ENCODE assay signal across 8 cellular contexts in the genomic region with DNA sequence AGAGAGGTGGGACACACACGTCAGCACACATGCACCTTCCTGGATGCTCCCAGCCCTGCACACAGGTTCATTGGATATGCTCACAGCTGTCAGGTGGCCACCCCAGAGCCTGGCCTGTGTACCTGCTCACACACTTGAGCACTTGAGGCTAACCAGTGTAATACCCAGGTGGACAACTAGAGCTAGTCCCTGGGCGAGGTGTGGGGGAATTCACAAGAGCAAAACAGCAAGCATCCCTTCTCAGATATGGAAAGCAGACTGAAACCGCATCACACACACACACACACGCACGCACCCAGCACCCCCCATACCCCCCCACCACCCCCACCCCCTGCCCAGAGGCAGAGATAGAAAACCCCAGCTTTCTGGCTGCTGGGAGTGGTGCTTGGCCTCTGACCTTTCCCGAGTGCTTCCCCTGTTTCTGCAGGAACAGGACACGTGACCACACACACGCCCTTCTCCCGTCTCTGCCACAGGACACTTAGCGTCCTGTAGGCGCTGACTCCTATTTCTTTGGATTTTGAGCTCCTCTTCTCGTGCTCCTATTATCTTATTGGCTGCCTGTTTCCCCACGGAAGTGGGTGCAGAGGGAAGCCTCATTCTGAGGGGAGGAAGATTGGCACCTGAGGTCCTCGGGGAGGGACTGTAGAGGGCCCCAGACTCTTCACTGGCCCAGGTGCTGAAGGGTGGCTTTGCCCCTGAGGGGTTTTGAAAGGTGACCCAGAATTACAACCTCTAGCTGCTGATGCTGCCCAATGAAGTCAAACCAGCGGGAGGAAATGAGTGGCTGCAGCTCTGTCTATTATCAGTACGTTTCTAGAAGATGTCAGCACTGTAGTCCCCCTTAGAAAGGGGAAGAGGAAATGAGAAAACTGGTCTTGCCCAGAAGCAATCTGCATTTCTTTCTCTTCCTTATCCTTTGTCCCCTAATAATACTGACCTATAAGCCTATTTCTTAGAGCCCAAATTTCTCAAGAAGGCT.
A peak's percentile ranks its signal among the peaks of the same experiment; 100 is the strongest.
DNase-seq lines count a peak whose midpoint lies in the region; ATAC-seq, FAIRE-seq and TF ChIP-seq lines count a peak whose summit lies in the region.
"Had no signal": no experiment of that assay in that cellular context is flagged by ENCODE, and none has a peak within 500 bp of the region (broad histone marks: within the 10 kb centered on the region; RNA-seq: fewer than 3 reads in every experiment).

No MANE protein-coding gene starts in this region.

- H3K4me1 Mint-ChIP-seq in activated B cell treated with CpG ODN at 0.5 μM for 24 hours (peaks cover 66% of the 10 kb centered on the region), progenitor cell of endocrine pancreas (ENCODE audit: low read depth) (peaks cover 10% of the 10 kb centered on the region)

- H3K4me1 ChIP-seq in SK-N-SH (ENCODE audit: control insufficient read depth in 1 of 2, insufficient read depth in 2 of 2, low read depth in 1 of 2, low read length in 1 of 2) = peaks cover 2 to 4% of the 10 kb centered on the region in 2 experiments; a peak in 2 of 4 replicates

- H3F3A ChIP-seq in SK-N-SH (replicated peaks; ENCODE audit: insufficient read depth) = no peaks in the 10 kb centered on the region

- H3K27me3 Mint-ChIP-seq in activated B cell treated with CpG ODN at 0.5 μM for 24 hours (no peaks in the 10 kb centered on the region), progenitor cell of endocrine pancreas (no peaks in the 10 kb centered on the region)

- intact Hi-C loops in activated B cell treated with CpG ODN at 0.5 μM for 24 hours (cut with micrococcal nuclease) = loop anchor here (1.0 to 5.0 kb wide), 10 partner anchors 11 to 1262 kb away; a partner anchor contains a TSS

- H3K36me3 ChIP-seq in SK-N-SH (replicated peaks in 1 of 2; ENCODE audit: control insufficient read depth in 1 of 2, insufficient read depth in 2 of 2, low read length in 1 of 2) = no peaks in the 10 kb centered on the region

- no peaks in the 10 kb centered on the region for H3K9me2 ChIP-seq in SK-N-SH

- no peak for TF ChIP-seq RAD21 in SK-N-SH (IDR thresholded peaks at IDR 0.05; ENCODE audit: low read length)

- H3K27ac ChIP-seq in SK-N-SH (ENCODE audit: low read depth in 2 of 2, low read length in 1 of 2) = no peak overlapping the region
- H3K27ac ChIP-seq: epithelial cell of prostate had no signal

- no peak overlapping the region for H3K4me2 ChIP-seq in SK-N-SH

- H3K9me3 Mint-ChIP-seq in activated B cell treated with CpG ODN at 0.5 μM for 24 hours = no peaks in the 10 kb centered on the region
- no peaks in the 10 kb centered on the region for H3K9me3 Mint-ChIP-seq in progenitor cell of endocrine pancreas (ENCODE audit: low read depth)

- no peaks in the 10 kb centered on the region for H3K27me3 ChIP-seq in SK-N-SH (ENCODE audit: insufficient read depth)

- TF ChIP-seq EP300 in SK-N-SH (IDR thresholded peaks at IDR 0.05; ENCODE audit: borderline replicate concordance in 1 of 2, low read depth in 1 of 2, low read length in 1 of 2) = no peak

- H4K20me1 ChIP-seq in SK-N-SH (ENCODE audit: insufficient read depth) = no peaks in the 10 kb centered on the region

- H2AFZ ChIP-seq in SK-N-SH (ENCODE audit: low read depth) = no peak overlapping the region

- H3K27ac Mint-ChIP-seq in activated B cell treated with CpG ODN at 0.5 μM for 24 hours (peak overlapping the region; percentile 97), progenitor cell of endocrine pancreas (peak overlapping the region; percentile 21)

- ATAC-seq in GM19351 (IDR thresholded peaks at IDR 0.05; ENCODE audit: unreplicated experiment) (peak; percentile 54), HG03045 (IDR thresholded peaks at IDR 0.05; ENCODE audit: unreplicated experiment) (peak; percentile 55), activated B cell treated with CpG ODN at 0.5 μM for 24 hours (ENCODE audit: low read depth) (peak; percentile 71)

- CTCF ChIA-PET in activated B cell treated with CpG ODN at 0.5 μM for 24 hours (lab: Charles Lee) (interaction anchor here (1.0 to 2.9 kb wide), 6 partner anchors 9 to 243 kb away, joined by 3 to 11 read pairs (median 4); no protein-coding TSS in a partner anchor), SK-N-SH (lab: Yijun Ruan, JAX) (interaction anchor here (0.9 to 2.4 kb wide), 6 partner anchors 9 to 495 kb away, joined by 3 to 15 read pairs (median 4); no protein-coding TSS in a partner anchor)

- H3K79me2 ChIP-seq in SK-N-SH (ENCODE audit: insufficient read depth) = no peaks in the 10 kb centered on the region

- H3K9ac ChIP-seq in SK-N-SH = no peak overlapping the region

- no peaks in the 10 kb centered on the region for H3K9me3 ChIP-seq in SK-N-SH

- TF ChIP-seq CTCF in activated B cell treated with CpG ODN at 0.5 μM for 24 hours (IDR thresholded peaks at IDR 0.05) (no peak), progenitor cell of endocrine pancreas (IDR thresholded peaks at IDR 0.05; ENCODE audit: unreplicated experiment) (no peak), SK-N-SH (IDR thresholded peaks at IDR 0.05) (no peak)

- 90% methylated on average over 12 of the region's 16 CpGs for WGBS in SK-N-SH (ENCODE audit: low lambda C conversion rate)

- DNase-seq in activated B cell treated with CpG ODN at 0.5 μM for 24 hours (peak; percentile 52), progenitor cell of endocrine pancreas (ENCODE audit: low spot score, unreplicated experiment) (no peak), HTR-8/SVneo (ENCODE audit: insufficient read length, low spot score) (no peak), SK-N-SH (no peak), RCC 7860 (ENCODE audit: low spot score) (no peak)

- H3K36me3 Mint-ChIP-seq in activated B cell treated with CpG ODN at 0.5 μM for 24 hours (ENCODE audit: low read depth) = peaks cover 2% of the 10 kb centered on the region
- H3K36me3 Mint-ChIP-seq in progenitor cell of endocrine pancreas (ENCODE audit: insufficient read depth) = no peaks in the 10 kb centered on the region

- H3K4me3 ChIP-seq in SK-N-SH (ENCODE audit: low read depth in 2 of 2, low read length in 1 of 2) = no peak overlapping the region

- peak overlapping the region; percentile 74 for H3K4me3 Mint-ChIP-seq in activated B cell treated with CpG ODN at 0.5 μM for 24 hours
- H3K4me3 Mint-ChIP-seq in progenitor cell of endocrine pancreas (ENCODE audit: low read depth) = no peak overlapping the region

- POLR2A ChIA-PET in activated B cell treated with CpG ODN at 0.5 μM for 24 hours (lab: Charles Lee) = interaction anchor here (0.6 to 4.5 kb wide), 46 partner anchors 8 to 1011 kb away, joined by 3 to 92 read pairs (median 6); a partner anchor contains a TSS
- POLR2A ChIA-PET in SK-N-SH (lab: Yijun Ruan, JAX) = no interaction called here

- FAIRE-seq in HTR-8/SVneo (lab: Jason Lieb, UNC) (no peak), RCC 7860 (lab: Jason Lieb, UNC) (no peak)

TF ChIP-seq in SK-N-SH, 30 proteins besides CTCF, POLR2A, EP300 and RAD21 (continues in another document):
- no peak for TF ChIP-seq FOXJ3 (CRISPR knock-in tag; IDR thresholded peaks at IDR 0.05)
- TF ChIP-seq JUND (IDR thresholded peaks at IDR 0.05) = no peak
- no peak for TF ChIP-seq TAF1 (IDR thresholded peaks at IDR 0.05; ENCODE audit: borderline replicate concordance, low read depth, low read length)
- no peak for TF ChIP-seq NFIC (IDR thresholded peaks at IDR 0.05; ENCODE audit: borderline replicate concordance)
- no peak for TF ChIP-seq EZH2phosphoT487 (IDR thresholded peaks at IDR 0.05; ENCODE audit: borderline replicate concordance, low read depth)
- TF ChIP-seq RFX5 (IDR thresholded peaks at IDR 0.05; ENCODE audit: low read length) = no peak
- TF ChIP-seq, protein P1, sequence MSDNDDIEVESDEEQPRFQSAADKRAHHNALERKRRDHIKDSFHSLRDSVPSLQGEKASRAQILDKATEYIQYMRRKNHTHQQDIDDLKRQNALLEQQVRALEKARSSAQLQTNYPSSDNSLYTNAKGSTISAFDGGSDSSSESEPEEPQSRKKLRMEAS (IDR thresholded peaks at IDR 0.05; ENCODE audit: low read depth) = no peak
- TF ChIP-seq POLR2AphosphoS5 (IDR thresholded peaks at IDR 0.05; ENCODE audit: low read depth, low read length) = no peak
- TF ChIP-seq GABPA (IDR thresholded peaks at IDR 0.05; ENCODE audit: low read depth) = no peak
- no peak for TF ChIP-seq SMC3 (IDR thresholded peaks at IDR 0.05; ENCODE audit: low read depth, low read length)
- no peak for TF ChIP-seq RCOR1 (IDR thresholded peaks at IDR 0.05; ENCODE audit: low read length)
- TF ChIP-seq CHD2 (IDR thresholded peaks at IDR 0.05; ENCODE audit: low read length, partially characterized antibody) = no peak
- no peak for TF ChIP-seq MXI1 (IDR thresholded peaks at IDR 0.05; ENCODE audit: low read depth, low read length)
- no peak for TF ChIP-seq FOXM1 (IDR thresholded peaks at IDR 0.05; ENCODE audit: low read depth)
- TF ChIP-seq FOSL2 (IDR thresholded peaks at IDR 0.05; ENCODE audit: borderline replicate concordance, low read depth) = no peak
- TF ChIP-seq, protein P2, sequence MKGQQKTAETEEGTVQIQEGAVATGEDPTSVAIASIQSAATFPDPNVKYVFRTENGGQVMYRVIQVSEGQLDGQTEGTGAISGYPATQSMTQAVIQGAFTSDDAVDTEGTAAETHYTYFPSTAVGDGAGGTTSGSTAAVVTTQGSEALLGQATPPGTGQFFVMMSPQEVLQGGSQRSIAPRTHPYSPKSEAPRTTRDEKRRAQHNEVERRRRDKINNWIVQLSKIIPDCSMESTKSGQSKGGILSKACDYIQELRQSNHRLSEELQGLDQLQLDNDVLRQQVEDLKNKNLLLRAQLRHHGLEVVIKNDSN (IDR thresholded peaks at IDR 0.05; ENCODE audit: borderline replicate concordance, low read depth) = no peak
